20 cellular contexts compared by ENCODE assay signal in the genomic region with DNA sequence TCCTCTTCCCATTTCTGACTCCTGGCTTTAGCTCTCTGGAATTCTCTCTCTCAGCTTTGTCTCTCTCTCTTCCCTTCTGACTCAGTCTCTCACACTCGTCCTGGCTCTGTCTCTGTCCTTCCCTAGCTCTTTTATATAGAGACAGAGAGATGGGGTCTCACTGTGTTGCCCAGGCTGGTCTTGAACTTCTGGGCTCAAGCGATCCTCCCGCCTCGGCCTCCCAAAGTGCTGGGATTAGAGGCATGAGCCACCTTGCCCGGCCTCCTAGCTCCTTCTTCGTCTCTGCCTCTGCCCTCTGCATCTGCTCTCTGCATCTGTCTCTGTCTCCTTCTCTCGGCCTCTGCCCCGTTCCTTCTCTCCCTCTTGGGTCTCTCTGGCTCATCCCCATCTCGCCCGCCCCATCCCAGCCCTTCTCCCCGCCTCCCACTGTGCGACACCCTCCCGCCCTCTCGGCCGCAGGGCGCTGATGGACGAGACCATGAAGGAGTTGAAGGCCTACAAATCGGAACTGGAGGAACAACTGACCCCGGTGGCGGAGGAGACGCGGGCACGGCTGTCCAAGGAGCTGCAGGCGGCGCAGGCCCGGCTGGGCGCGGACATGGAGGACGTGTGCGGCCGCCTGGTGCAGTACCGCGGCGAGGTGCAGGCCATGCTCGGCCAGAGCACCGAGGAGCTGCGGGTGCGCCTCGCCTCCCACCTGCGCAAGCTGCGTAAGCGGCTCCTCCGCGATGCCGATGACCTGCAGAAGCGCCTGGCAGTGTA. TPM values are rescaled to one million over a fixed set of nuclear protein-coding genes. Genes with fewer than 3 reads are reported as not detected.
DNase-seq lines count a peak whose midpoint lies in the region; ATAC-seq, FAIRE-seq and TF ChIP-seq lines count a peak whose summit lies in the region.
"Had no signal": no experiment of that assay in that cellular context is flagged by ENCODE, and none has a peak within 500 bp of the region (broad histone marks: within the 10 kb centered on the region; RNA-seq: fewer than 3 reads in every experiment).

No MANE protein-coding gene starts in this region.

- POLR2A ChIA-PET in K562 (lab: Yijun Ruan, JAX) = interaction anchor here (1.1 to 1.2 kb wide), 2 partner anchors 8 to 24 kb away, joined by 3 to 4 read pairs; no protein-coding TSS in a partner anchor

- FAIRE-seq in K562 (lab: Jason Lieb, UNC) = no peak
- FAIRE-seq: GM12878 had no signal

- H2AFZ ChIP-seq in K562 (ENCODE audit: low read depth, low read length) (no peak overlapping the region), osteoblast (ENCODE audit: low read length) (no peak overlapping the region), smooth muscle cell (ENCODE audit: low read depth) (no peak overlapping the region)
- H2AFZ ChIP-seq: PC-9 had no signal

- H3K4me2 ChIP-seq in K562 (ENCODE audit: insufficient read depth, low read length) (no peak overlapping the region), osteoblast (ENCODE audit: insufficient read depth, low read length) (no peak overlapping the region), smooth muscle cell (no peak overlapping the region)
- H3K4me2 ChIP-seq: KMS-11, PC-9 had no signal

- peak overlapping the region in 1 of 2 experiments; percentile 43; a peak in 1 of 4 replicates for H3K9ac ChIP-seq in K562 (ENCODE audit: insufficient read depth in 1 of 2, low read depth in 2 of 2, low read length in 2 of 2)
- no peak overlapping the region for H3K9ac ChIP-seq in liver (ENCODE audit: low read depth in 1 of 2, low read length in 2 of 2)
- no peak overlapping the region for H3K9ac ChIP-seq in smooth muscle cell (ENCODE audit: low read depth)
- H3K9ac ChIP-seq: KMS-11 had no signal

- H3K4me1 Mint-ChIP-seq in T-helper 2 cell treated with Interferon-gamma antibody and Interleukin-4, amounts not matched to agents 5 μg/mL and 100 μg/mL, for 36 hours (ENCODE audit: low read depth) = peaks cover 9% of the 10 kb centered on the region

- no peak for TF ChIP-seq EP300 in K562 (IDR thresholded peaks at IDR 0.05; ENCODE audit: low read length)

- peaks cover 47 to 95% of the 10 kb centered on the region in 2 experiments for H3K4me1 ChIP-seq in K562 (replicated peaks in 1 of 2; ENCODE audit: control insufficient read depth in 2 of 2, insufficient read depth in 2 of 2, low read length in 2 of 2)
- peaks cover 11 to 78% (median 44%) of the 10 kb centered on the region in 4 donors for H3K4me1 ChIP-seq in liver (ENCODE audit: control insufficient read depth in 4 of 4, insufficient read depth in 4 of 4, low read length in 3 of 4)
- H3K4me1 ChIP-seq in osteoblast (ENCODE audit: insufficient read depth, low read length) = peaks cover 10% of the 10 kb centered on the region
- no peaks in the 10 kb centered on the region for H3K4me1 ChIP-seq in smooth muscle cell (ENCODE audit: low read depth)

- H3K36me3 ChIP-seq in K562 (ENCODE audit: control insufficient read depth, insufficient read depth, low read length) (peaks cover 33% of the 10 kb centered on the region; the same call in 2 of the 3 replicates), liver (ENCODE audit: control insufficient read depth in 4 of 4, insufficient read depth in 3 of 4, low read depth in 1 of 4, low read length in 3 of 4) (peaks cover 0 to under 1% (median 0%) of the 10 kb centered on the region in 4 donors), osteoblast (ENCODE audit: insufficient read depth, low read length) (no peaks in the 10 kb centered on the region), smooth muscle cell (ENCODE audit: low read depth) (no peaks in the 10 kb centered on the region)

- peak overlapping the region; percentile 52 for H3K27ac Mint-ChIP-seq in T-helper 2 cell treated with Interferon-gamma antibody and Interleukin-4, amounts not matched to agents 5 μg/mL and 100 μg/mL, for 36 hours

- no peaks in the 10 kb centered on the region for H4K20me1 ChIP-seq in K562 (replicated peaks; ENCODE audit: control insufficient read depth, insufficient read depth, low read length)
- H4K20me1 ChIP-seq in osteoblast (ENCODE audit: insufficient read depth, low read length) = peaks cover 5% of the 10 kb centered on the region
- no peaks in the 10 kb centered on the region for H4K20me1 ChIP-seq in smooth muscle cell (ENCODE audit: low read depth)

- no peak for DNase-seq in T-helper 2 cell treated with Interferon-gamma antibody and Interleukin-4, amounts not matched to agents 5 μg/mL and 100 μg/mL, for 36 hours (ENCODE audit: low spot score)
- DNase-seq in T-helper 2 cell (no peak), K562 (ENCODE audit: extremely low read depth in 1 of 4, low spot score in 3 of 4) (no peak), osteoblast (ENCODE audit: insufficient read length, low spot score, missing footprints) (peak; percentile 69), smooth muscle cell (lab: John Stamatoyannopoulos, UW; ENCODE audit: unreplicated experiment) (no peak), medulla oblongata (ENCODE audit: extremely low spot score) (no peak)
- DNase-seq in stimulated activated CD4-positive, alpha-beta T cell treated with anti-CD3 and anti-CD28 coated beads, Interleukin-1b, Interleukin-23, amount 100 ng/mL, for 48 hours = no peak
- DNase-seq: 8988T, DMS153, NCI-H1417, NCI-H187 treated with DMSO at 0.1 percent for 48 hours, NCI-H226, NCI-H524 had no signal

- ATAC-seq in K562 = no peak
- ATAC-seq: GM12878, HCT116 had no signal

- intact Hi-C loops in K562 (cut with micrococcal nuclease) = no loop called here

- BruUV-seq in K562 (replicated peaks; lab: Mats Ljungman, UMichigan) = no TSS peak

- H3K27ac ChIP-seq in K562 (ENCODE audit: extremely low read depth, low read depth, low read length) (no peak overlapping the region), liver (ENCODE audit: low read depth in 1 of 2, low read length in 2 of 2) (peak overlapping the region; percentile 2 to 26), osteoblast (ENCODE audit: low read depth, low read length) (no peak overlapping the region), smooth muscle cell (ENCODE audit: low read depth) (no peak overlapping the region)
- H3K27ac ChIP-seq: KMS-11, PC-9 had no signal

- TF ChIP-seq POLR2A in K562 (conservative IDR thresholded peaks at IDR 0.05) = no peak

- no peak overlapping the region for H3K4me3 ChIP-seq in K562
- peak overlapping the region in 2 of 3 donors; percentile 51 to 70 for H3K4me3 ChIP-seq in liver (ENCODE audit: low read depth in 1 of 3, low read length in 3 of 3)
- no peak overlapping the region for H3K4me3 ChIP-seq in osteoblast (ENCODE audit: insufficient read depth, low read length)
- H3K4me3 ChIP-seq in smooth muscle cell = no peak overlapping the region
- H3K4me3 ChIP-seq: GM12878, PC-9 had no signal

- TF ChIP-seq RAD21 in K562 (CRISPR knock-in tag; conservative IDR thresholded peaks at IDR 0.05 in 1 of 2, IDR thresholded peaks at IDR 0.05 in 1 of 2) = no peak
- no peak for TF ChIP-seq RAD21 in liver (IDR thresholded peaks at IDR 0.05)

- 95% methylated on average over 21 of the region's 46 CpGs for WGBS in K562 (ENCODE audit: insufficient coverage, low coverage, missing lambda C conversion rate)
- 78% methylated on average over 46 of the region's 46 CpGs for WGBS in liver
- WGBS in smooth muscle cell (ENCODE audit: low lambda C conversion rate) = 98% methylated on average over 36 of the region's 46 CpGs

- H3F3A ChIP-seq in smooth muscle cell (ENCODE audit: low read depth) = peaks cover 16% of the 10 kb centered on the region

- CTCF ChIA-PET in K562 (lab: Yijun Ruan, JAX; ENCODE audit: low intra/inter-chr PET ratio) = no interaction called here

- no peak for TF ChIP-seq CTCF in K562 (IDR thresholded peaks at IDR 0.05 in 2 of 3, conservative IDR thresholded peaks at IDR 0.05 in 1 of 3; ENCODE audit: insufficient read depth in 2 of 3, low read depth in 1 of 3, low read length in 3 of 3)
- no peak for TF ChIP-seq CTCF in liver (IDR thresholded peaks at IDR 0.05; ENCODE audit: low read depth, low read length, missing input control)
- no peak for TF ChIP-seq CTCF in osteoblast (IDR thresholded peaks at IDR 0.05; ENCODE audit: extremely low read depth, low read depth, low read length)
- TF ChIP-seq CTCF in smooth muscle cell (IDR thresholded peaks at IDR 0.05; ENCODE audit: borderline replicate concordance, insufficient read depth, poor library complexity, severe bottlenecking) = no peak

- H3K79me2 ChIP-seq in K562 (ENCODE audit: control insufficient read depth, insufficient read depth, low read length) (no peaks in the 10 kb centered on the region; the same call in 2 of the 3 replicates), osteoblast (ENCODE audit: insufficient read depth, low read length) (no peaks in the 10 kb centered on the region), smooth muscle cell (ENCODE audit: low read depth) (no peaks in the 10 kb centered on the region)

- H3K27me3 ChIP-seq in K562 (ENCODE audit: control insufficient read depth in 2 of 2, insufficient read depth in 2 of 2, low read length in 2 of 2) = no peaks in the 10 kb centered on the region
- H3K27me3 ChIP-seq in liver (ENCODE audit: control insufficient read depth in 4 of 4, insufficient read depth in 4 of 4, low read length in 3 of 4) = no peaks in the 10 kb centered on the region
- H3K27me3 ChIP-seq in osteoblast (ENCODE audit: insufficient read depth, low read length) = peaks cover 14% of the 10 kb centered on the region
- H3K27me3 ChIP-seq in smooth muscle cell (ENCODE audit: low read depth) = no peaks in the 10 kb centered on the region

- no peaks in the 10 kb centered on the region for H3K9me3 ChIP-seq in K562 (replicated peaks; ENCODE audit: control insufficient read depth, insufficient read depth, low read depth, low read length)
- no peaks in the 10 kb centered on the region for H3K9me3 ChIP-seq in liver (ENCODE audit: control insufficient read depth in 4 of 4, low read length in 3 of 4)
- no peaks in the 10 kb centered on the region for H3K9me3 ChIP-seq in osteoblast (ENCODE audit: low read depth, low read length)
- H3K9me3 ChIP-seq in smooth muscle cell (replicated peaks; ENCODE audit: low read depth) = no peaks in the 10 kb centered on the region

- H3K36me3 Mint-ChIP-seq in T-helper 2 cell treated with Interferon-gamma antibody and Interleukin-4, amounts not matched to agents 5 μg/mL and 100 μg/mL, for 36 hours (ENCODE audit: low read depth) = peaks cover 3% of the 10 kb centered on the region

- H3K27me3 Mint-ChIP-seq in T-helper 2 cell treated with Interferon-gamma antibody and Interleukin-4, amounts not matched to agents 5 μg/mL and 100 μg/mL, for 36 hours (ENCODE audit: low read depth) = peaks cover 22% of the 10 kb centered on the region

- no peaks in the 10 kb centered on the region for H3K9me1 ChIP-seq in K562 (ENCODE audit: control insufficient read depth, insufficient read depth, low read length)

- no peak overlapping the region for H3K4me3 Mint-ChIP-seq in T-helper 2 cell treated with Interferon-gamma antibody and Interleukin-4, amounts not matched to agents 5 μg/mL and 100 μg/mL, for 36 hours

- H3K9me3 Mint-ChIP-seq in T-helper 2 cell treated with Interferon-gamma antibody and Interleukin-4, amounts not matched to agents 5 μg/mL and 100 μg/mL, for 36 hours = no peaks in the 10 kb centered on the region

- in situ Hi-C loops in K562 (cut with MboI) = no loop called here

RNA-seq across cellular contexts. Expression of gene APOE, which starts 2.7 kb away (rescaled TPM):
- total RNA-seq in K562 (2011; cell fraction: chromatin; rRNA removed; ENCODE audit: low replicate concordance) = 12.0 and 25.1 TPM in 2 replicates
- 54.6 and 64.9 TPM in 2 replicates for total RNA-seq in K562 (2011; cell fraction: nucleolus; rRNA removed)
- total RNA-seq in K562 (2011; cell fraction: nucleoplasm; rRNA removed) = 29.0 and 36.6 TPM in 2 replicates
- total RNA-seq in K562 (2014; rRNA removed) (113 and 122 TPM in 2 replicates), K562 (2014; rRNA removed; fragmentation: Illumina TruSeq; extraction: Trizol) (5.9 and 11.8 TPM in 2 replicates), K562 (2015; rRNA removed; fragmentation: Illumina TruSeq; extraction: Trizol) (180 and 204 TPM in 2 replicates), K562 (2021) (88.7 and 92.0 TPM in 2 replicates), liver (1,000 to 10,000 TPM; 1,884 to 3,491 TPM), osteoblast (44.5 and 46.6 TPM in 2 replicates), smooth muscle cell (228 and 237 TPM in 2 replicates)
- polyA plus RNA-seq in K562 (2011; rRNA removed) (27.5 and 37.5 TPM in 2 replicates), K562 (2014; fragmentation: Illumina TruSeq; extraction: Trizol) (17.5 and 32.7 TPM in 2 replicates), K562 (2014; fragmentation: Nextera tagmentation; extraction: Ambion mirVana) (under 1 TPM in 1 of 2 experiments, not detected in 1; 0.14 TPM), K562 (2014; rRNA removed) (124 TPM in 2 replicates), liver (1,000 to 10,000 TPM; 3,935 to 5,263 TPM), smooth muscle cell (329 and 458 TPM in 2 replicates)
- polyA plus RNA-seq in K562 (2011; cell fraction: cytosol; rRNA removed) = 86.2 and 145 TPM in 2 replicates
- 25.5 and 31.9 TPM in 2 replicates for polyA plus RNA-seq in K562 (2011; cell fraction: nucleus; rRNA removed)
- 228 and 283 TPM in 2 replicates for polyA plus RNA-seq in K562 (2012)
- 3.9 and 4.7 TPM in 2 replicates for polyA minus RNA-seq in K562 (2011; rRNA and poly(A)+ RNA removed)
- polyA minus RNA-seq in K562 (2011; cell fraction: cytosol; rRNA and poly(A)+ RNA removed) = 11.5 and 23.0 TPM in 2 replicates
- 3.8 and 6.4 TPM in 2 replicates for polyA minus RNA-seq in K562 (2011; cell fraction: nucleus; rRNA and poly(A)+ RNA removed)

RNA-seq across cellular contexts. Expression of gene APOC1, which starts 6.2 kb away (rescaled TPM):
- total RNA-seq in K562 (2011; cell fraction: chromatin; rRNA removed; ENCODE audit: low replicate concordance) = 15.7 and 30.4 TPM in 2 replicates
- 70.0 and 74.0 TPM in 2 replicates for total RNA-seq in K562 (2011; cell fraction: nucleolus; rRNA removed)
- total RNA-seq in K562 (2011; cell fraction: nucleoplasm; rRNA removed) = 46.3 and 59.4 TPM in 2 replicates
- total RNA-seq in K562 (2014; rRNA removed) (151 and 190 TPM in 2 replicates), K562 (2014; rRNA removed; fragmentation: Illumina TruSeq; extraction: Trizol) (134 and 155 TPM in 2 replicates), K562 (2015; rRNA removed; fragmentation: Illumina TruSeq; extraction: Trizol) (305 and 312 TPM in 2 replicates), K562 (2021) (220 and 308 TPM in 2 replicates), liver (1,000 to 10,000 TPM in 1 of 2 donors, 100 to 1,000 TPM in 1; 612 to 1,996 TPM), osteoblast (1.2 and 1.4 TPM in 2 replicates), smooth muscle cell (8.0 and 28.4 TPM in 2 replicates)
- polyA plus RNA-seq in K562 (2011; rRNA removed) (115 and 174 TPM in 2 replicates), K562 (2014; fragmentation: Illumina TruSeq; extraction: Trizol) (239 and 302 TPM in 2 replicates), K562 (2014; fragmentation: Nextera tagmentation; extraction: Ambion mirVana) (100 to 1,000 TPM; 371 to 408 TPM), K562 (2014; rRNA removed) (184 and 227 TPM in 2 replicates), liver (over 10,000 TPM in 1 of 2 donors, 1,000 to 10,000 TPM in 1; 3,937 to 10,095 TPM), smooth muscle cell (28.6 and 31.5 TPM in 2 replicates)
- polyA plus RNA-seq in K562 (2011; cell fraction: cytosol; rRNA removed) = 112 and 124 TPM in 2 replicates
- 50.9 and 80.6 TPM in 2 replicates for polyA plus RNA-seq in K562 (2011; cell fraction: nucleus; rRNA removed)
- polyA plus RNA-seq in K562 (2012) = 460 and 496 TPM in 2 replicates
- polyA minus RNA-seq in K562 (2011; rRNA and poly(A)+ RNA removed) = 22.7 and 22.9 TPM in 2 replicates
- polyA minus RNA-seq in K562 (2011; cell fraction: cytosol; rRNA and poly(A)+ RNA removed) = 60.6 and 76.4 TPM in 2 replicates
- 2.2 and 14.6 TPM in 2 replicates for polyA minus RNA-seq in K562 (2011; cell fraction: nucleus; rRNA and poly(A)+ RNA removed)

RNA-seq across cellular contexts. Expression of gene TOMM40, which starts 17.2 kb away (rescaled TPM):
- 24.5 and 69.0 TPM in 2 replicates for total RNA-seq in K562 (2011; cell fraction: chromatin; rRNA removed; ENCODE audit: low replicate concordance)
- 64.5 and 69.3 TPM in 2 replicates for total RNA-seq in K562 (2011; cell fraction: nucleolus; rRNA removed)
- 42.7 and 46.9 TPM in 2 replicates for total RNA-seq in K562 (2011; cell fraction: nucleoplasm; rRNA removed)
- 194 and 237 TPM in 2 replicates for total RNA-seq in K562 (2014; rRNA removed)
- total RNA-seq in K562 (2014; rRNA removed; fragmentation: Illumina TruSeq; extraction: Trizol) = 71.1 and 81.5 TPM in 2 replicates
- total RNA-seq in K562 (2015; rRNA removed; fragmentation: Illumina TruSeq; extraction: Trizol) = 165 and 169 TPM in 2 replicates
- 290 and 296 TPM in 2 replicates for total RNA-seq in K562 (2021)
- 101 and 117 TPM in 2 replicates for polyA plus RNA-seq in K562 (2011; rRNA removed)
- polyA plus RNA-seq in K562 (2011; cell fraction: cytosol; rRNA removed) = 146 and 312 TPM in 2 replicates
- polyA plus RNA-seq in K562 (2011; cell fraction: nucleus; rRNA removed) = 73.1 and 101 TPM in 2 replicates
- 116 and 170 TPM in 2 replicates for polyA plus RNA-seq in K562 (2012)
- polyA plus RNA-seq in K562 (2014; fragmentation: Illumina TruSeq; extraction: Trizol) = 160 and 200 TPM in 2 replicates
- polyA plus RNA-seq in K562 (2014; fragmentation: Nextera tagmentation; extraction: Ambion mirVana) = 1 to 10 TPM in 1 of 2 experiments, under 1 TPM in 1; 0.89 to 5.4 TPM
- polyA plus RNA-seq in K562 (2014; rRNA removed) = 192 and 229 TPM in 2 replicates
- 34.9 and 75.1 TPM in 2 replicates for polyA minus RNA-seq in K562 (2011; rRNA and poly(A)+ RNA removed)
- 71.0 and 79.5 TPM in 2 replicates for polyA minus RNA-seq in K562 (2011; cell fraction: cytosol; rRNA and poly(A)+ RNA removed)
- polyA minus RNA-seq in K562 (2011; cell fraction: nucleus; rRNA and poly(A)+ RNA removed) = 22.6 and 24.0 TPM in 2 replicates
- 10 to 100 TPM; 28.3 to 34.4 TPM for total RNA-seq in liver
- polyA plus RNA-seq in liver = 10 to 100 TPM; 27.0 to 33.0 TPM
- total RNA-seq in osteoblast = 28.3 and 31.8 TPM in 2 replicates
- total RNA-seq in smooth muscle cell = 38.7 and 96.0 TPM in 2 replicates
- 65.0 and 69.7 TPM in 2 replicates for polyA plus RNA-seq in smooth muscle cell

RNA-seq across cellular contexts. Expression of gene APOC4, which starts 33.8 kb away (rescaled TPM):
- total RNA-seq in K562 (2011; cell fraction: chromatin; rRNA removed; ENCODE audit: low replicate concordance) = not detected in 2 replicates
- not detected in 2 replicates for total RNA-seq in K562 (2011; cell fraction: nucleolus; rRNA removed)
- total RNA-seq in K562 (2011; cell fraction: nucleoplasm; rRNA removed) = not detected in 2 replicates
- total RNA-seq in K562 (2014; rRNA removed) = not detected in 2 replicates
- not detected in 2 replicates for total RNA-seq in K562 (2014; rRNA removed; fragmentation: Illumina TruSeq; extraction: Trizol)
- total RNA-seq in K562 (2015; rRNA removed; fragmentation: Illumina TruSeq; extraction: Trizol) = not detected in 2 replicates
- not detected in 2 replicates for total RNA-seq in K562 (2021)
- not detected in 2 replicates for polyA plus RNA-seq in K562 (2011; rRNA removed)
- polyA plus RNA-seq in K562 (2011; cell fraction: cytosol; rRNA removed) = 0.15 TPM in 1 of 2 replicates, not detected in the other
- polyA plus RNA-seq in K562 (2011; cell fraction: nucleus; rRNA removed) = not detected in 2 replicates
- polyA plus RNA-seq in K562 (2012) = not detected in 2 replicates
- polyA plus RNA-seq in K562 (2014; fragmentation: Illumina TruSeq; extraction: Trizol) = 0.46 TPM in 1 of 2 replicates, not detected in the other
- polyA plus RNA-seq in K562 (2014; fragmentation: Nextera tagmentation; extraction: Ambion mirVana) = not detected
- not detected in 2 replicates for polyA plus RNA-seq in K562 (2014; rRNA removed)
- polyA minus RNA-seq in K562 (2011; rRNA and poly(A)+ RNA removed) = not detected in 2 replicates
- polyA minus RNA-seq in K562 (2011; cell fraction: cytosol; rRNA and poly(A)+ RNA removed) = not detected in 2 replicates
- polyA minus RNA-seq in K562 (2011; cell fraction: nucleus; rRNA and poly(A)+ RNA removed) = not detected in 2 replicates
- 100 to 1,000 TPM in 1 of 2 donors, 1 to 10 TPM in 1; 1.0 to 131 TPM for total RNA-seq in liver
- polyA plus RNA-seq in liver = 100 to 1,000 TPM; 418 to 420 TPM
- total RNA-seq in osteoblast = not detected in 2 replicates
- total RNA-seq in smooth muscle cell = not detected in 2 replicates
- not detected in 2 replicates for polyA plus RNA-seq in smooth muscle cell
- total RNA-seq: GM12878, PC-9, SK-MEL-5 had no signal
- polyA plus RNA-seq: AG04450, GM12878 had no signal

RNA-seq across cellular contexts. Expression of gene APOC2, which starts 37.6 kb away (rescaled TPM):
- not detected in 2 replicates for total RNA-seq in K562 (2011; cell fraction: chromatin; rRNA removed; ENCODE audit: low replicate concordance)
- total RNA-seq in K562 (2011; cell fraction: nucleolus; rRNA removed) = 1.7 TPM in 1 of 2 replicates, not detected in the other
- total RNA-seq in K562 (2011; cell fraction: nucleoplasm; rRNA removed) = not detected in 2 replicates
- total RNA-seq in K562 (2014; rRNA removed) (0.24 TPM in 1 of 2 replicates, not detected in the other), K562 (2014; rRNA removed; fragmentation: Illumina TruSeq; extraction: Trizol) (not detected in 2 replicates), K562 (2015; rRNA removed; fragmentation: Illumina TruSeq; extraction: Trizol) (0.33 and 0.60 TPM in 2 replicates), K562 (2021) (0.63 and 0.78 TPM in 2 replicates), liver (1,000 to 10,000 TPM in 1 of 2 donors, 100 to 1,000 TPM in 1; 660 to 1,200 TPM), osteoblast (not detected in 2 replicates), smooth muscle cell (0.40 TPM in 1 of 2 replicates, not detected in the other)
- polyA plus RNA-seq in K562 (2011; rRNA removed) (0.47 and 1.1 TPM in 2 replicates), K562 (2014; fragmentation: Illumina TruSeq; extraction: Trizol) (0.59 TPM in 1 of 2 replicates, not detected in the other), K562 (2014; fragmentation: Nextera tagmentation; extraction: Ambion mirVana) (under 1 TPM; 0.53 TPM), K562 (2014; rRNA removed) (0.42 TPM in 1 of 2 replicates, not detected in the other), liver (1,000 to 10,000 TPM; 2,878 to 3,399 TPM), smooth muscle cell (0.29 and 0.61 TPM in 2 replicates)
- 0.79 and 2.6 TPM in 2 replicates for polyA plus RNA-seq in K562 (2011; cell fraction: cytosol; rRNA removed)
- 0.21 and 0.38 TPM in 2 replicates for polyA plus RNA-seq in K562 (2011; cell fraction: nucleus; rRNA removed)
- polyA plus RNA-seq in K562 (2012) = 0.50 TPM in 1 of 2 replicates, not detected in the other
- polyA minus RNA-seq in K562 (2011; rRNA and poly(A)+ RNA removed) = not detected in 2 replicates
- not detected in 2 replicates for polyA minus RNA-seq in K562 (2011; cell fraction: cytosol; rRNA and poly(A)+ RNA removed)
- polyA minus RNA-seq in K562 (2011; cell fraction: nucleus; rRNA and poly(A)+ RNA removed) = not detected in 2 replicates
- total RNA-seq: GM12878, PC-9 had no signal
- polyA plus RNA-seq: AG04450 had no signal

Comparison
In these comparisons a context has a peak if more than half of its experiments do, and no peak if none do; other contexts are left out.
1. H3K27ac ChIP-seq: peak in liver (2 of 2); none in K562 (single experiment), osteoblast (single experiment) and smooth muscle cell (single experiment).
2. H3K4me3 ChIP-seq: peak in liver (2 of 3); none in K562 (single experiment), osteoblast (single experiment) and smooth muscle cell (single experiment).